In genomic region chr16:82136956-82137818, GRCh38 we compare ENCODE assay signal across 14 cellular contexts. TPM values are rescaled to one million over a fixed set of nuclear protein-coding genes. Genes with fewer than 3 reads are reported as not detected.
DNase-seq lines count a peak whose midpoint lies in the region; ATAC-seq and TF ChIP-seq lines count a peak whose summit lies in the region.
"Had no signal": no experiment of that assay in that cellular context is flagged by ENCODE, and none has a peak within 500 bp of the region (broad histone marks: within the 10 kb centered on the region; RNA-seq: fewer than 3 reads in every experiment).

No MANE protein-coding gene starts in this region.

- H3K4me2 ChIP-seq in DND-41 (ENCODE audit: insufficient read depth, low read length) = peak overlapping the region; percentile 58; the same call in 1 of the 2 replicates

- DNase-seq in DND-41 (no peak), dermis microvascular lymphatic vessel endothelial cell (ENCODE audit: low read depth in 2 of 2) (peak; percentile 67 to 79), lung microvascular endothelial cell (ENCODE audit: low read depth in 2 of 2) (peak; percentile 6 to 87), SW 1271 (lab: John Stamatoyannopoulos, UW) (no peak), Caco-2 (no peak)
- DNase-seq: C1 segment of cervical spinal cord, EL, KG1, NCI-H1092 treated with DMSO at 0.1 percent for 48 hours, NCI-H2081 treated with DMSO at 0.1 percent for 48 hours, NCI-H510A treated with DMSO at 0.1 percent for 48 hours had no signal

- no peaks in the 10 kb centered on the region for H3K9me3 Mint-ChIP-seq in Caco-2 (ENCODE audit: unreplicated experiment)

- H3K9me3 ChIP-seq in DND-41 (ENCODE audit: insufficient read depth, low read length, severe bottlenecking) = no peaks in the 10 kb centered on the region
- H3K9me3 ChIP-seq in Caco-2 = no peaks in the 10 kb centered on the region

- peaks cover 15% of the 10 kb centered on the region for H3K79me2 ChIP-seq in DND-41 (ENCODE audit: insufficient read depth, low read length)

- no peak for TF ChIP-seq CTCF in DND-41 (IDR thresholded peaks at IDR 0.05; ENCODE audit: borderline replicate concordance, extremely low read depth, low read length, poor library complexity, severe bottlenecking)
- TF ChIP-seq CTCF in VCaP (conservative IDR thresholded peaks at IDR 0.05) = no peak
- TF ChIP-seq CTCF in Caco-2 (IDR thresholded peaks at IDR 0.05; ENCODE audit: insufficient read depth in 1 of 2, low read depth in 1 of 2, low read length in 1 of 2, severe bottlenecking in 1 of 2, unreplicated experiment in 1 of 2) = no peak

- peaks cover 53% of the 10 kb centered on the region for H3K4me1 ChIP-seq in DND-41 (ENCODE audit: insufficient read depth, low read length)
- H3K4me1 ChIP-seq in Caco-2 = no peaks in the 10 kb centered on the region

- ATAC-seq in DND-41 (ENCODE audit: insufficient read depth, low read depth) (no peak), GM21723 (IDR thresholded peaks at IDR 0.05; ENCODE audit: unreplicated experiment) (no peak)
- ATAC-seq: Right ventricle myocardium inferior had no signal

- CTCF ChIA-PET in Caco-2 (lab: Charles Lee) = no interaction called here

- no peak overlapping the region for H3K9ac ChIP-seq in DND-41 (ENCODE audit: low read depth, low read length)

- H3K27ac Mint-ChIP-seq in Caco-2 (ENCODE audit: unreplicated experiment) = no peak overlapping the region

- no peak overlapping the region for H3K27ac ChIP-seq in DND-41 (ENCODE audit: low read length)
- H3K27ac ChIP-seq in VCaP = peak overlapping the region; percentile 66; the same call in 1 of the 2 replicates

- POLR2A ChIA-PET in Caco-2 (lab: Charles Lee) = no interaction called here

- H3K4me3 Mint-ChIP-seq in Caco-2 (ENCODE audit: unreplicated experiment) = no peak overlapping the region

- H3K27me3 ChIP-seq in DND-41 (ENCODE audit: insufficient read depth, low read length, poor library complexity) (no peaks in the 10 kb centered on the region), Caco-2 (replicated peaks; ENCODE audit: control insufficient read depth, insufficient read depth, low read length) (no peaks in the 10 kb centered on the region)

- H3K27me3 Mint-ChIP-seq in Caco-2 (ENCODE audit: insufficient read depth, unreplicated experiment) = no peaks in the 10 kb centered on the region

- H3K4me3 ChIP-seq in DND-41 (ENCODE audit: low read depth in 1 of 2, low read length in 2 of 2) (no peak overlapping the region), Caco-2 (ENCODE audit: low read depth, low read length) (no peak overlapping the region)

- peaks cover 9% of the 10 kb centered on the region for H3K36me3 Mint-ChIP-seq in Caco-2 (ENCODE audit: insufficient read depth, unreplicated experiment)

- no TSS peak for BruUV-seq in Caco-2 (replicated peaks; lab: Mats Ljungman, UMichigan)

- H4K20me1 ChIP-seq in DND-41 (ENCODE audit: insufficient read depth, low read length) = no peaks in the 10 kb centered on the region

- H3K36me3 ChIP-seq in DND-41 (ENCODE audit: insufficient read depth, low read length) = peaks cover 18% of the 10 kb centered on the region; the same call in 1 of the 2 replicates
- H3K36me3 ChIP-seq in Caco-2 (ENCODE audit: control insufficient read depth, insufficient read depth, low read length) = no peaks in the 10 kb centered on the region; the same call in 1 of the 2 replicates

- intact Hi-C loops in Caco-2 (cut with micrococcal nuclease; ENCODE audit: unreplicated experiment) = no loop called here

- H3K4me1 Mint-ChIP-seq in Caco-2 (ENCODE audit: low read depth, unreplicated experiment) = no peaks in the 10 kb centered on the region

- H2AFZ ChIP-seq in DND-41 (ENCODE audit: low read depth, low read length) = no peak overlapping the region

RNA-seq across cellular contexts. Expression of gene MPHOSPH6, which starts 32.8 kb away (rescaled TPM):
- total RNA-seq in dermis microvascular lymphatic vessel endothelial cell (14.3 and 17.1 TPM in 2 replicates), lung microvascular endothelial cell (15.7 and 16.5 TPM in 2 replicates), Caco-2 (2022) (41.9 and 42.3 TPM in 2 replicates)

Comparison
In these comparisons a context has a peak if more than half of its experiments do, and no peak if none do; other contexts are left out.
1. DNase-seq: peak in dermis microvascular lymphatic vessel endothelial cell (2 of 2) and lung microvascular endothelial cell (2 of 2); none in DND-41 (single experiment), SW 1271 (0 of 2) and Caco-2 (0 of 2).